Comparison of ENCODE assay signal across 12 cellular contexts in genomic region chr1:11158291-11158690, GRCh38. TPM values are rescaled to one million over a fixed set of nuclear protein-coding genes. Genes with fewer than 3 reads are reported as not detected.
DNase-seq lines count a peak whose midpoint lies in the region; ATAC-seq and TF ChIP-seq lines count a peak whose summit lies in the region.
"Had no signal": no experiment of that assay in that cellular context is flagged by ENCODE, and none has a peak within 500 bp of the region (broad histone marks: within the 10 kb centered on the region; RNA-seq: fewer than 3 reads in every experiment).

No MANE protein-coding gene starts in this region.

- no peaks in the 10 kb centered on the region for H3K9me3 ChIP-seq in breast epithelium
- no peaks in the 10 kb centered on the region for H3K9me3 ChIP-seq in lower lobe of right lung
- no peaks in the 10 kb centered on the region for H3K9me3 ChIP-seq in aorta (ENCODE audit: control insufficient read depth, low read length)

- H3K27me3 Mint-ChIP-seq in activated naive CD4-positive, alpha-beta T cell treated with anti-CD3 and anti-CD28 coated beads for 36 hours (ENCODE audit: low read depth), result no peaks in the 10 kb centered on the region
- H3K27me3 Mint-ChIP-seq: progenitor cell of endocrine pancreas had no signal

- H3K36me3 Mint-ChIP-seq in activated naive CD4-positive, alpha-beta T cell treated with anti-CD3 and anti-CD28 coated beads, Interleukin-2, amount 50 U/mL, for 72 hours, result peaks cover 0 to 2% of the 10 kb centered on the region in 2 donors
- H3K36me3 Mint-ChIP-seq in activated naive CD4-positive, alpha-beta T cell treated with anti-CD3 and anti-CD28 coated beads for 36 hours (ENCODE audit: low read depth), result peaks cover 23% of the 10 kb centered on the region

- peak overlapping the region; percentile 40 to 72 for H3K27ac ChIP-seq in breast epithelium
- peak overlapping the region; percentile 32 for H3K27ac ChIP-seq in lower lobe of right lung
- peak overlapping the region; percentile 61 to 69 for H3K27ac ChIP-seq in aorta (ENCODE audit: low read depth in 1 of 2, low read length in 2 of 2)

- no peaks in the 10 kb centered on the region for H3K27me3 ChIP-seq in breast epithelium
- H3K27me3 ChIP-seq in lower lobe of right lung (ENCODE audit: low read depth), result no peaks in the 10 kb centered on the region
- no peaks in the 10 kb centered on the region for H3K27me3 ChIP-seq in aorta (ENCODE audit: control insufficient read depth in 1 of 2, insufficient read depth in 2 of 2, low read length in 1 of 2)

- no peak overlapping the region for H3K4me3 Mint-ChIP-seq in activated naive CD4-positive, alpha-beta T cell treated with anti-CD3 and anti-CD28 coated beads for 36 hours

- CTCF ChIA-PET in activated naive CD4-positive, alpha-beta T cell treated with anti-CD3 and anti-CD28 coated beads for 36 hours (lab: Charles Lee), result no interaction called here

- H3K36me3 ChIP-seq in breast epithelium (no peaks in the 10 kb centered on the region), lower lobe of right lung (peaks cover 44% of the 10 kb centered on the region), aorta (ENCODE audit: control insufficient read depth in 1 of 2, insufficient read depth in 2 of 2, low read length in 1 of 2) (no peaks in the 10 kb centered on the region)

- intact Hi-C loops in activated naive CD4-positive, alpha-beta T cell treated with anti-CD3 and anti-CD28 coated beads for 36 hours (cut with micrococcal nuclease), result no loop called here
- intact Hi-C loops in breast epithelium (cut with DNase I; ENCODE audit: low total_unique reads), result no loop called here
- intact Hi-C loops in lower lobe of right lung (cut with DNase I), result no loop called here
- intact Hi-C loops in aorta (cut with DNase I), result loop anchor here in 1 of 2 donors (5.0 kb wide), 1 partner anchor 56 kb away; no protein-coding TSS in a partner anchor

- H3K4me3 ChIP-seq in breast epithelium (no peak overlapping the region), lower lobe of right lung (no peak overlapping the region), aorta (ENCODE audit: low read length in 2 of 2) (no peak overlapping the region)

- H3K4me1 ChIP-seq in breast epithelium (peaks cover 0 to 3% of the 10 kb centered on the region in 2 donors), lower lobe of right lung (no peaks in the 10 kb centered on the region), aorta (ENCODE audit: control insufficient read depth in 1 of 2, insufficient read depth in 2 of 2, low read length in 2 of 2) (no peaks in the 10 kb centered on the region)

- 6 to 8% methylated on average over 3 of the region's 3 CpGs for WGBS in aorta, 2 donors

- DNase-seq in activated naive CD4-positive, alpha-beta T cell treated with anti-CD3 and anti-CD28 coated beads, Interleukin-2, amount 50 U/mL, for 72 hours (ENCODE audit: low spot score in 2 of 2), result no peak
- no peak for DNase-seq in activated naive CD4-positive, alpha-beta T cell treated with anti-CD3 and anti-CD28 coated beads for 36 hours
- DNase-seq in breast epithelium (ENCODE audit: low spot score in 2 of 2) (no peak), lower lobe of right lung (no peak), aorta (no peak), SIG-M5 treated with dmso at 0.1 percent for 504 hours (lab: John Stamatoyannopoulos, UW; ENCODE audit: unreplicated experiment) (no peak), SHP77 (lab: John Stamatoyannopoulos, UW) (no peak)

- H3K4me1 Mint-ChIP-seq in activated naive CD4-positive, alpha-beta T cell treated with anti-CD3 and anti-CD28 coated beads for 36 hours (ENCODE audit: low read depth), result peaks cover 9% of the 10 kb centered on the region

- no peak for ATAC-seq in activated naive CD4-positive, alpha-beta T cell treated with anti-CD3 and anti-CD28 coated beads, Interleukin-2, amount 50 U/mL, for 72 hours
- ATAC-seq in lower lobe of right lung (no peak), aorta (ENCODE audit: low FRiP score) (no peak), HG03025 (IDR thresholded peaks at IDR 0.05; ENCODE audit: low FRiP score, unreplicated experiment) (no peak)
- ATAC-seq: HCT116 had no signal

- peak overlapping the region; percentile 44 to 82 for H3K27ac Mint-ChIP-seq in activated naive CD4-positive, alpha-beta T cell treated with anti-CD3 and anti-CD28 coated beads, Interleukin-2, amount 50 U/mL, for 72 hours
- no peak overlapping the region for H3K27ac Mint-ChIP-seq in activated naive CD4-positive, alpha-beta T cell treated with anti-CD3 and anti-CD28 coated beads for 36 hours
- H3K27ac Mint-ChIP-seq: progenitor cell of endocrine pancreas had no signal

- no peak for TF ChIP-seq POLR2A in breast epithelium (IDR thresholded peaks at IDR 0.05)

- no peaks in the 10 kb centered on the region for H3K9me3 Mint-ChIP-seq in activated naive CD4-positive, alpha-beta T cell treated with anti-CD3 and anti-CD28 coated beads, Interleukin-2, amount 50 U/mL, for 72 hours
- H3K9me3 Mint-ChIP-seq in activated naive CD4-positive, alpha-beta T cell treated with anti-CD3 and anti-CD28 coated beads for 36 hours, result no peaks in the 10 kb centered on the region

- TF ChIP-seq CTCF in breast epithelium (IDR thresholded peaks at IDR 0.05) (no peak), lower lobe of right lung (IDR thresholded peaks at IDR 0.05) (no peak)

RNA-seq across cellular contexts. Expression of gene ANGPTL7, which starts 30.9 kb away (rescaled TPM):
- total RNA-seq in activated naive CD4-positive, alpha-beta T cell treated with anti-CD3 and anti-CD28 coated beads, Interleukin-2, amount 50 U/mL, for 72 hours, result not detected
- not detected for total RNA-seq in activated naive CD4-positive, alpha-beta T cell treated with anti-CD3 and anti-CD28 coated beads for 36 hours
- total RNA-seq in breast epithelium, result 10 to 100 TPM in 2 of 3 donors, 1 to 10 TPM in 1; 6.6 to 30.3 (median 20.0) TPM
- total RNA-seq in lower lobe of right lung, result 0.80 TPM
- 10 to 100 TPM in 1 of 2 donors, 1 to 10 TPM in 1; 7.1 to 19.1 TPM for total RNA-seq in aorta
- polyA plus RNA-seq in aorta, result 10 to 100 TPM in 1 of 2 donors, not detected in 1; 10.8 TPM
- total RNA-seq: esophagus mucosa, kidney epithelial cell, progenitor cell of endocrine pancreas had no signal

RNA-seq across cellular contexts. Expression of gene EXOSC10, which starts 58.6 kb away (rescaled TPM):
- total RNA-seq in activated naive CD4-positive, alpha-beta T cell treated with anti-CD3 and anti-CD28 coated beads, Interleukin-2, amount 50 U/mL, for 72 hours, result 10 to 100 TPM; 81.1 to 83.3 TPM
- total RNA-seq in activated naive CD4-positive, alpha-beta T cell treated with anti-CD3 and anti-CD28 coated beads for 36 hours, result 10 to 100 TPM; 57.9 to 59.3 TPM
- 10 to 100 TPM; 57.9 to 97.6 (median 77.7) TPM for total RNA-seq in breast epithelium
- total RNA-seq in lower lobe of right lung, result 47.7 TPM
- 10 to 100 TPM; 45.3 to 53.8 TPM for total RNA-seq in aorta
- polyA plus RNA-seq in aorta, result 10 to 100 TPM; 16.9 to 90.5 TPM
